7 cellular contexts compared by ENCODE assay signal in the genomic region with DNA sequence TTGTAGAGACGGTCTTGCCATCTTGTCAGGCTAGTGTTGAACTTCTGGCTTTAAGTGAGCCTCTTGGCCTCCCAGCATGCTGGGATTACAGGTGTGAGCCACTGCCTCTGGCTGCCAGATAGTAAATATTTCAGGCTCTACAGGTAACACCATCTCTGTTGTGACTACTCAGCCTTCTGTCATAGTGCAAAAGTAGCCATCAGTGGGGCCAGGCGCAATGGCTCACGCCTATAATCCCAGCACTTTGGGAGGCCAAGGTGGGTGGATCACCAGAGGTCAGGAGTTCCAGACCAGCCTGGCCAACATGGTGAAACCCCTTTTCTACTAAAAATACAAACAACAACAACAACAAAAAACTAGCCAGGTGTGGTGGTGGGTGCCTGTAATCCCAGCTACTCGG. TPM values are rescaled to one million over a fixed set of nuclear protein-coding genes. Genes with fewer than 3 reads are reported as not detected.
DNase-seq lines count a peak whose midpoint lies in the region; ATAC-seq, FAIRE-seq and TF ChIP-seq lines count a peak whose summit lies in the region.
"Not testable (repeated sequence)": the region's sequence is repeated elsewhere in the genome, so short reads cannot be mapped to it uniquely, and the experiment has no call there.

No MANE protein-coding gene starts in this region.

- H3K36me3 ChIP-seq in RWPE2 (ENCODE audit: low read depth) = not testable (repeated sequence)
- H3K36me3 ChIP-seq in K562 (ENCODE audit: control insufficient read depth, insufficient read depth, low read length) (peaks cover 27% of the 10 kb centered on the region), spleen (peaks cover 0 to 15% (median 0%) of the 10 kb centered on the region in 6 donors)

- H3K27ac ChIP-seq in RWPE2 (ENCODE audit: poor library complexity, severe bottlenecking); K562 (ENCODE audit: extremely low read depth, low read depth, low read length); spleen: not testable (repeated sequence)

- H3K4me3 Mint-ChIP-seq in activated CD8-positive, alpha-beta memory T cell treated with anti-CD3 and anti-CD28 coated beads, Interleukin-2, amount 10 ng/mL, durations not matched to agents 7 days and 5 days; endothelial cell (ENCODE audit: unreplicated experiment); neural crest cell: not testable (repeated sequence)

- not testable (repeated sequence) for FAIRE-seq in K562 (lab: Jason Lieb, UNC)

- H3K27me3 ChIP-seq in RWPE2 (ENCODE audit: insufficient read depth, poor library complexity, severe bottlenecking); K562 (ENCODE audit: control insufficient read depth in 2 of 2, insufficient read depth in 2 of 2, low read length in 2 of 2); spleen (replicated peaks in 1 of 7): not testable (repeated sequence)

- H3K4me2 ChIP-seq in K562 (ENCODE audit: insufficient read depth, low read length) = not testable (repeated sequence)

- POLR2A ChIA-PET in K562 (lab: Yijun Ruan, JAX) = interaction anchor here (0.6 to 1.4 kb wide), 3 partner anchors 9 to 191 kb away, joined by 3 to 4 read pairs (median 4); no protein-coding TSS in a partner anchor

- CTCF ChIA-PET in activated CD8-positive, alpha-beta memory T cell treated with anti-CD3 and anti-CD28 coated beads, Interleukin-2, amount 10 ng/mL, durations not matched to agents 7 days and 5 days (lab: Charles Lee); K562 (lab: Yijun Ruan, JAX; ENCODE audit: low intra/inter-chr PET ratio): not testable (repeated sequence)

- TF ChIP-seq CTCF in RWPE2 (IDR thresholded peaks at IDR 0.05; ENCODE audit: poor library complexity, severe bottlenecking); K562 (IDR thresholded peaks at IDR 0.05 in 2 of 3, conservative IDR thresholded peaks at IDR 0.05 in 1 of 3; ENCODE audit: insufficient read depth in 2 of 3, low read depth in 1 of 3, low read length in 3 of 3); endothelial cell (IDR thresholded peaks at IDR 0.05; ENCODE audit: unreplicated experiment); neural crest cell (conservative IDR thresholded peaks at IDR 0.05); spleen (IDR thresholded peaks at IDR 0.05 in 8 of 11, conservative IDR thresholded peaks at IDR 0.05 in 3 of 11): not testable (repeated sequence)

- not testable (repeated sequence) for H3K4me3 ChIP-seq in RWPE2 (ENCODE audit: severe bottlenecking); K562; spleen

- not testable (repeated sequence) for H3K27ac Mint-ChIP-seq in activated CD8-positive, alpha-beta memory T cell treated with anti-CD3 and anti-CD28 coated beads, Interleukin-2, amount 10 ng/mL, durations not matched to agents 7 days and 5 days; endothelial cell (ENCODE audit: unreplicated experiment); neural crest cell (ENCODE audit: unreplicated experiment)

- H2AFZ ChIP-seq in K562 (ENCODE audit: low read depth, low read length) = not testable (repeated sequence)

- in situ Hi-C loops in K562 (cut with MboI) = loop anchor here (5.0 to 10.0 kb wide), 4 partner anchors 40 to 178 kb away; no protein-coding TSS in a partner anchor

- not testable (repeated sequence) for TF ChIP-seq EP300 in K562 (IDR thresholded peaks at IDR 0.05; ENCODE audit: low read length)

- peak; percentile 19 for DNase-seq in RWPE2 (ENCODE audit: low spot score)
- DNase-seq in activated CD8-positive, alpha-beta memory T cell treated with anti-CD3 and anti-CD28 coated beads, Interleukin-2, amount 10 ng/mL, durations not matched to agents 7 days and 5 days = peak; percentile 29
- not testable (repeated sequence) for DNase-seq in K562 (ENCODE audit: extremely low read depth in 1 of 4, low spot score in 3 of 4)
- DNase-seq in endothelial cell (ENCODE audit: low spot score) = peak; percentile 1
- peak; percentile 23 for DNase-seq in left lobe of liver (ENCODE audit: low spot score)
- DNase-seq in neural crest cell (ENCODE audit: low read depth, low spot score) = peak; percentile 0
- peak; percentile 11 for DNase-seq in spleen

- H3K9ac ChIP-seq in K562 (ENCODE audit: insufficient read depth in 1 of 2, low read depth in 2 of 2, low read length in 2 of 2) = not testable (repeated sequence)

- not testable (repeated sequence) for H3K36me3 Mint-ChIP-seq in activated CD8-positive, alpha-beta memory T cell treated with anti-CD3 and anti-CD28 coated beads, Interleukin-2, amount 10 ng/mL, durations not matched to agents 7 days and 5 days; endothelial cell (ENCODE audit: low read depth, unreplicated experiment); neural crest cell (ENCODE audit: low read depth)

- peaks cover 40% of the 10 kb centered on the region; the same call in 1 of the 2 replicates for H4K20me1 ChIP-seq in K562 (replicated peaks; ENCODE audit: control insufficient read depth, insufficient read depth, low read length)

- ATAC-seq in RWPE2 (ENCODE audit: low read depth); activated CD8-positive, alpha-beta memory T cell treated with anti-CD3 and anti-CD28 coated beads, Interleukin-2, amount 10 ng/mL, durations not matched to agents 7 days and 5 days; K562; left lobe of liver: not testable (repeated sequence)

- H3K4me1 Mint-ChIP-seq in activated CD8-positive, alpha-beta memory T cell treated with anti-CD3 and anti-CD28 coated beads, Interleukin-2, amount 10 ng/mL, durations not matched to agents 7 days and 5 days; endothelial cell (ENCODE audit: unreplicated experiment); neural crest cell: not testable (repeated sequence)

- H3K4me1 ChIP-seq in RWPE2 (ENCODE audit: insufficient read depth, poor library complexity, severe bottlenecking); spleen: not testable (repeated sequence)
- H3K4me1 ChIP-seq in K562 (replicated peaks in 1 of 2; ENCODE audit: control insufficient read depth in 2 of 2, insufficient read depth in 2 of 2, low read length in 2 of 2) = peaks cover 0 to 57% of the 10 kb centered on the region in 2 experiments; a peak in 3 of 5 replicates

- H3K9me3 Mint-ChIP-seq in activated CD8-positive, alpha-beta memory T cell treated with anti-CD3 and anti-CD28 coated beads, Interleukin-2, amount 10 ng/mL, durations not matched to agents 7 days and 5 days (ENCODE audit: low read depth); endothelial cell (ENCODE audit: unreplicated experiment); neural crest cell: not testable (repeated sequence)

- not testable (repeated sequence) for H3K27me3 Mint-ChIP-seq in activated CD8-positive, alpha-beta memory T cell treated with anti-CD3 and anti-CD28 coated beads, Interleukin-2, amount 10 ng/mL, durations not matched to agents 7 days and 5 days; endothelial cell (ENCODE audit: unreplicated experiment); neural crest cell (ENCODE audit: low read depth)

- BruUV-seq in K562 (replicated peaks; lab: Mats Ljungman, UMichigan) = not testable (repeated sequence)

- not testable (repeated sequence) for TF ChIP-seq POLR2A in K562 (conservative IDR thresholded peaks at IDR 0.05); spleen (IDR thresholded peaks at IDR 0.05)

- intact Hi-C loops in K562 (cut with micrococcal nuclease); spleen (cut with DNase I; ENCODE audit: low total_unique reads): not testable (repeated sequence)

- H3K9me1 ChIP-seq in K562 (ENCODE audit: control insufficient read depth, insufficient read depth, low read length) = peaks cover 16% of the 10 kb centered on the region

- H3K9me3 ChIP-seq in RWPE2 (ENCODE audit: severe bottlenecking); K562 (replicated peaks; ENCODE audit: control insufficient read depth, insufficient read depth, low read depth, low read length); spleen: not testable (repeated sequence)

- not testable (repeated sequence) for TF ChIP-seq RAD21 in K562 (CRISPR knock-in tag; conservative IDR thresholded peaks at IDR 0.05 in 1 of 2, IDR thresholded peaks at IDR 0.05 in 1 of 2)

- 69% methylated on average over 4 of the region's 4 CpGs for WGBS in K562 (ENCODE audit: insufficient coverage, low coverage, missing lambda C conversion rate)
- WGBS in spleen, 5 donors = 93 to 97% (median 96%) methylated on average over 4 of the region's 4 CpGs

- peaks cover 14% of the 10 kb centered on the region; the same call in 2 of the 3 replicates for H3K79me2 ChIP-seq in K562 (ENCODE audit: control insufficient read depth, insufficient read depth, low read length)

RNA-seq across cellular contexts. Expression of a gene that starts 14.5 kb away (rescaled TPM):
- 1 to 10 TPM in 1 of 2 experiments, under 1 TPM in 1; 0.99 to 1.1 TPM for total RNA-seq in activated CD8-positive, alpha-beta memory T cell treated with anti-CD3 and anti-CD28 coated beads, Interleukin-2, amount 10 ng/mL, durations not matched to agents 7 days and 5 days
- total RNA-seq in K562 (2011; cell fraction: chromatin; rRNA removed; ENCODE audit: low replicate concordance) = 5.4 and 9.0 TPM in 2 replicates
- 9.5 and 10.3 TPM in 2 replicates for total RNA-seq in K562 (2011; cell fraction: nucleolus; rRNA removed)
- 7.1 and 8.9 TPM in 2 replicates for total RNA-seq in K562 (2011; cell fraction: nucleoplasm; rRNA removed)
- 3.4 and 4.6 TPM in 2 replicates for total RNA-seq in K562 (2014; rRNA removed)
- 0.41 and 0.84 TPM in 2 replicates for total RNA-seq in K562 (2014; rRNA removed; fragmentation: Illumina TruSeq; extraction: Trizol)
- total RNA-seq in K562 (2015; rRNA removed; fragmentation: Illumina TruSeq; extraction: Trizol) = 1.1 and 1.6 TPM in 2 replicates
- 5.8 and 7.1 TPM in 2 replicates for total RNA-seq in K562 (2021)
- 2.1 and 3.1 TPM in 2 replicates for polyA plus RNA-seq in K562 (2011; rRNA removed)
- polyA plus RNA-seq in K562 (2011; cell fraction: cytosol; rRNA removed) = 5.0 and 11.5 TPM in 2 replicates
- polyA plus RNA-seq in K562 (2011; cell fraction: nucleus; rRNA removed) = 13.1 and 16.7 TPM in 2 replicates
- polyA plus RNA-seq in K562 (2012) = 5.2 and 9.2 TPM in 2 replicates
- polyA plus RNA-seq in K562 (2014; fragmentation: Illumina TruSeq; extraction: Trizol) = 0.82 and 1.1 TPM in 2 replicates
- polyA plus RNA-seq in K562 (2014; fragmentation: Nextera tagmentation; extraction: Ambion mirVana) = under 1 TPM; 0.15 to 0.28 TPM
- 4.0 and 6.5 TPM in 2 replicates for polyA plus RNA-seq in K562 (2014; rRNA removed)
- polyA minus RNA-seq in K562 (2011; rRNA and poly(A)+ RNA removed) = 0.46 and 0.93 TPM in 2 replicates
- 2.4 and 4.9 TPM in 2 replicates for polyA minus RNA-seq in K562 (2011; cell fraction: cytosol; rRNA and poly(A)+ RNA removed)
- 2.4 and 3.0 TPM in 2 replicates for polyA minus RNA-seq in K562 (2011; cell fraction: nucleus; rRNA and poly(A)+ RNA removed)
- 0.92 TPM for total RNA-seq in endothelial cell (ENCODE audit: unreplicated experiment)
- 0.78 TPM for total RNA-seq in left lobe of liver
- 2.1 and 2.2 TPM in 2 replicates for total RNA-seq in neural crest cell
- total RNA-seq in spleen = 1 to 10 TPM in 6 of 7 donors, under 1 TPM in 1; 0.94 to 3.2 (median 2.3) TPM
- 1 to 10 TPM; 4.0 to 6.6 (median 5.8) TPM for polyA plus RNA-seq in spleen

RNA-seq across cellular contexts. Expression of a gene that starts 35.5 kb away (rescaled TPM):
- total RNA-seq in activated CD8-positive, alpha-beta memory T cell treated with anti-CD3 and anti-CD28 coated beads, Interleukin-2, amount 10 ng/mL, durations not matched to agents 7 days and 5 days = 1 to 10 TPM; 4.2 to 4.4 TPM
- 56.9 and 123 TPM in 2 replicates for total RNA-seq in K562 (2011; cell fraction: chromatin; rRNA removed; ENCODE audit: low replicate concordance)
- total RNA-seq in K562 (2011; cell fraction: nucleolus; rRNA removed) = 77.2 and 88.6 TPM in 2 replicates
- total RNA-seq in K562 (2011; cell fraction: nucleoplasm; rRNA removed) = 64.3 and 67.2 TPM in 2 replicates
- 68.3 and 85.5 TPM in 2 replicates for total RNA-seq in K562 (2014; rRNA removed)
- total RNA-seq in K562 (2014; rRNA removed; fragmentation: Illumina TruSeq; extraction: Trizol) = 25.5 and 25.6 TPM in 2 replicates
- total RNA-seq in K562 (2015; rRNA removed; fragmentation: Illumina TruSeq; extraction: Trizol) = 51.0 and 51.9 TPM in 2 replicates
- total RNA-seq in K562 (2021) = 104 and 117 TPM in 2 replicates
- 19.7 and 20.7 TPM in 2 replicates for polyA plus RNA-seq in K562 (2011; rRNA removed)
- 25.5 and 39.2 TPM in 2 replicates for polyA plus RNA-seq in K562 (2011; cell fraction: cytosol; rRNA removed)
- polyA plus RNA-seq in K562 (2011; cell fraction: nucleus; rRNA removed) = 39.9 and 64.1 TPM in 2 replicates
- 40.2 and 58.7 TPM in 2 replicates for polyA plus RNA-seq in K562 (2012)
- 35.5 and 50.6 TPM in 2 replicates for polyA plus RNA-seq in K562 (2014; fragmentation: Illumina TruSeq; extraction: Trizol)
- 1 to 10 TPM; 1.7 to 2.6 TPM for polyA plus RNA-seq in K562 (2014; fragmentation: Nextera tagmentation; extraction: Ambion mirVana)
- 40.8 and 41.4 TPM in 2 replicates for polyA plus RNA-seq in K562 (2014; rRNA removed)
- polyA minus RNA-seq in K562 (2011; rRNA and poly(A)+ RNA removed) = 20.9 and 37.6 TPM in 2 replicates
- 47.0 and 61.2 TPM in 2 replicates for polyA minus RNA-seq in K562 (2011; cell fraction: cytosol; rRNA and poly(A)+ RNA removed)
- polyA minus RNA-seq in K562 (2011; cell fraction: nucleus; rRNA and poly(A)+ RNA removed) = 31.5 and 40.1 TPM in 2 replicates
- total RNA-seq in endothelial cell (ENCODE audit: unreplicated experiment) = 23.5 TPM
- 2.1 TPM for total RNA-seq in left lobe of liver
- 44.2 and 44.3 TPM in 2 replicates for total RNA-seq in neural crest cell
- total RNA-seq in spleen = 1 to 10 TPM; 5.0 to 7.6 (median 6.3) TPM
- 1 to 10 TPM in 1 of 3 donors, under 1 TPM in 2; 0.67 to 2.5 (median 0.74) TPM for polyA plus RNA-seq in spleen
